ENCODE assay signal across 16 cellular contexts in genomic region chr11:122098223-122098980, GRCh38. TPM values are rescaled to one million over a fixed set of nuclear protein-coding genes. Genes with fewer than 3 reads are reported as not detected.
DNase-seq lines count a peak whose midpoint lies in the region; TF ChIP-seq lines count a peak whose summit lies in the region.
"Had no signal": no experiment of that assay in that cellular context is flagged by ENCODE, and none has a peak within 500 bp of the region (broad histone marks: within the 10 kb centered on the region; RNA-seq: fewer than 3 reads in every experiment).

No MANE protein-coding gene starts in this region.

- no peak for DNase-seq in A673 (ENCODE audit: low spot score)
- peak in 1 of 2 experiments; percentile 43 for DNase-seq in SJSA1 (ENCODE audit: low read depth in 1 of 2, low spot score in 2 of 2)
- no peak for DNase-seq in fibroblast of mammary gland (ENCODE audit: low read depth)
- DNase-seq in prostate gland (ENCODE audit: low spot score), result no peak
- DNase-seq in NCI-H510A treated with DMSO at 0.1 percent for 48 hours (lab: John Stamatoyannopoulos, UW), result no peak
- no peak for DNase-seq in OCI-M1 (lab: John Stamatoyannopoulos, UW)
- no peak for DNase-seq in activated CD4-positive, alpha-beta memory T cell treated with anti-CD3 and anti-CD28 coated beads for 36 hours
- no peak for DNase-seq in RWPE1 (ENCODE audit: low spot score)
- DNase-seq: activated CD4-positive, alpha-beta T cell treated with anti-CD3 and anti-CD28 coated beads, Interleukin-2, amount 50 U/mL, for 48 hours; erythroblast; KG1; stimulated activated CD4-positive, alpha-beta T cell treated with anti-CD3 and anti-CD28 coated beads, Interleukin-12 subunit alpha, Interleukin-12 subunit beta, amount 100 ng/mL, for 4 hours had no signal

- POLR2A ChIA-PET in A673 (lab: Charles Lee; ENCODE audit: low non-redundant PET), result no interaction called here
- POLR2A ChIA-PET in activated CD4-positive, alpha-beta memory T cell treated with anti-CD3 and anti-CD28 coated beads for 36 hours (lab: Charles Lee), result no interaction called here
- POLR2A ChIA-PET in RWPE1 (lab: Yijun Ruan, JAX; ENCODE audit: low non-redundant PET), result no interaction called here

- no peaks in the 10 kb centered on the region for H3K27me3 ChIP-seq in A673 (replicated peaks; ENCODE audit: insufficient read depth, low read depth, low read length, poor library complexity)
- H3K27me3 ChIP-seq in SJSA1 (replicated peaks), result no peaks in the 10 kb centered on the region
- H3K27me3 ChIP-seq in prostate gland (replicated peaks; ENCODE audit: insufficient read depth), result peaks cover 3% of the 10 kb centered on the region

- no peaks in the 10 kb centered on the region for H3K9me3 Mint-ChIP-seq in activated CD4-positive, alpha-beta memory T cell treated with anti-CD3 and anti-CD28 coated beads for 36 hours
- H3K9me3 Mint-ChIP-seq: activated naive CD4-positive, alpha-beta T cell treated with anti-CD3 and anti-CD28 coated beads, Interleukin-2, amount 50 U/mL, for 72 hours; stimulated activated effector memory CD8-positive, alpha-beta T cell treated with anti-CD3 and anti-CD28 coated beads, Interleukin-12 subunit alpha, Interleukin-12 subunit beta, amount 100 ng/mL, for 72 hours had no signal

- TF ChIP-seq CTCF in A673 (conservative IDR thresholded peaks at IDR 0.05; ENCODE audit: low read depth, low read length), result no peak
- TF ChIP-seq CTCF in fibroblast of mammary gland (conservative IDR thresholded peaks at IDR 0.05; ENCODE audit: control insufficient read depth, insufficient read depth, low read depth, low read length), result no peak
- no peak for TF ChIP-seq CTCF in prostate gland (IDR thresholded peaks at IDR 0.05)
- no peak for TF ChIP-seq CTCF in RWPE1 (conservative IDR thresholded peaks at IDR 0.05; ENCODE audit: low read depth)

- H3K9me3 ChIP-seq in A673 (ENCODE audit: low read depth, low read length, poor library complexity, severe bottlenecking) (no peaks in the 10 kb centered on the region), SJSA1 (replicated peaks) (no peaks in the 10 kb centered on the region), prostate gland (no peaks in the 10 kb centered on the region)

- BruUV-seq in A673 (replicated peaks; lab: Mats Ljungman, UMichigan), result no TSS peak

- no peaks in the 10 kb centered on the region for H3K36me3 Mint-ChIP-seq in activated CD4-positive, alpha-beta memory T cell treated with anti-CD3 and anti-CD28 coated beads for 36 hours
- H3K36me3 Mint-ChIP-seq: stimulated activated effector memory CD8-positive, alpha-beta T cell treated with anti-CD3 and anti-CD28 coated beads, Interleukin-12 subunit alpha, Interleukin-12 subunit beta, amount 100 ng/mL, for 72 hours had no signal

- CTCF ChIA-PET in A673 (lab: Charles Lee), result no interaction called here
- CTCF ChIA-PET in activated CD4-positive, alpha-beta memory T cell treated with anti-CD3 and anti-CD28 coated beads for 36 hours (lab: Charles Lee), result no interaction called here
- CTCF ChIA-PET in RWPE1 (lab: Yijun Ruan, JAX), result no interaction called here

- 21% methylated on average over 8 of the region's 8 CpGs for WGBS in prostate gland

- H3K36me3 ChIP-seq in A673 (ENCODE audit: insufficient read depth, low read length, poor library complexity, severe bottlenecking), result no peaks in the 10 kb centered on the region
- H3K36me3 ChIP-seq in SJSA1, result peaks cover 11% of the 10 kb centered on the region
- H3K36me3 ChIP-seq in prostate gland, result no peaks in the 10 kb centered on the region

- H3K4me3 ChIP-seq in A673 (ENCODE audit: low read depth, low read length, poor library complexity, severe bottlenecking) (peak overlapping the region; percentile 64), SJSA1 (peak overlapping the region; percentile 42), fibroblast of mammary gland (ENCODE audit: control insufficient read depth, low read depth, low read length) (peak overlapping the region; percentile 88), prostate gland (peak overlapping the region; percentile 24 to 32)
- H3K4me3 ChIP-seq: SK-N-MC had no signal

- H3K4me3 Mint-ChIP-seq in activated CD4-positive, alpha-beta memory T cell treated with anti-CD3 and anti-CD28 coated beads for 36 hours, result no peak overlapping the region
- H3K4me3 Mint-ChIP-seq: B cell; stimulated activated effector memory CD8-positive, alpha-beta T cell treated with anti-CD3 and anti-CD28 coated beads, Interleukin-12 subunit alpha, Interleukin-12 subunit beta, amount 100 ng/mL, for 72 hours had no signal

- H3K4me1 ChIP-seq in A673 (ENCODE audit: insufficient read depth, low read length, poor library complexity, severe bottlenecking) (peaks cover 36% of the 10 kb centered on the region), SJSA1 (replicated peaks) (peaks cover 34% of the 10 kb centered on the region), prostate gland (replicated peaks) (no peaks in the 10 kb centered on the region)

- H3K27ac ChIP-seq in A673 (ENCODE audit: low read depth, low read length, poor library complexity, severe bottlenecking) (peak overlapping the region; percentile 78), SJSA1 (peak overlapping the region; percentile 86), prostate gland (peak overlapping the region; percentile 76 to 77), RWPE1 (no peak overlapping the region)
- H3K27ac ChIP-seq: SK-N-MC had no signal

- intact Hi-C loops in A673 (cut with micrococcal nuclease; ENCODE audit: unreplicated experiment), result no loop called here
- intact Hi-C loops in prostate gland (cut with DNase I), result loop anchor here (5.0 kb wide), 1 partner anchor 59 kb away; no protein-coding TSS in a partner anchor
- intact Hi-C loops in activated CD4-positive, alpha-beta memory T cell treated with anti-CD3 and anti-CD28 coated beads for 36 hours (cut with micrococcal nuclease), result no loop called here

- peaks cover 11% of the 10 kb centered on the region for H3K4me1 Mint-ChIP-seq in activated CD4-positive, alpha-beta memory T cell treated with anti-CD3 and anti-CD28 coated beads for 36 hours (ENCODE audit: low read depth)

- peaks cover 30% of the 10 kb centered on the region for H3K27me3 Mint-ChIP-seq in activated CD4-positive, alpha-beta memory T cell treated with anti-CD3 and anti-CD28 coated beads for 36 hours

- no peak for TF ChIP-seq POLR2A in prostate gland (IDR thresholded peaks at IDR 0.05)

- no peak overlapping the region for H3K27ac Mint-ChIP-seq in activated CD4-positive, alpha-beta memory T cell treated with anti-CD3 and anti-CD28 coated beads for 36 hours
- H3K27ac Mint-ChIP-seq: activated naive CD4-positive, alpha-beta T cell treated with anti-CD3 and anti-CD28 coated beads, Interleukin-2, amount 50 U/mL, for 72 hours; B cell; stimulated activated effector memory CD8-positive, alpha-beta T cell treated with anti-CD3 and anti-CD28 coated beads, Interleukin-12 subunit alpha, Interleukin-12 subunit beta, amount 100 ng/mL, for 72 hours had no signal

RNA-seq across cellular contexts. Expression of gene BLID, which starts 17.6 kb away (rescaled TPM):
- total RNA-seq in A673 (2021) (0.82 and 2.2 TPM in 2 replicates), prostate gland (1 to 10 TPM in 1 of 2 donors, not detected in 1; 3.3 TPM)
- total RNA-seq in SJSA1 (2014; rRNA removed; shearing (Covaris generic)), result 0.42 TPM in 1 of 2 replicates, not detected in the other
- total RNA-seq in activated CD4-positive, alpha-beta memory T cell treated with anti-CD3 and anti-CD28 coated beads for 36 hours, result not detected
- total RNA-seq: activated naive CD4-positive, alpha-beta T cell treated with anti-CD3 and anti-CD28 coated beads, Interleukin-2, amount 50 U/mL, for 72 hours; B cell had no signal

Comparison
In these comparisons a context has a peak if more than half of its experiments do, and no peak if none do; other contexts are left out.
1. H3K4me3 ChIP-seq: peak in every context shown above with its lines; median percentile 88 in fibroblast of mammary gland; 64 in A673; 42 in SJSA1; 28 in prostate gland.